Comparison of ENCODE assay signal across 9 cellular contexts in the genomic region with DNA sequence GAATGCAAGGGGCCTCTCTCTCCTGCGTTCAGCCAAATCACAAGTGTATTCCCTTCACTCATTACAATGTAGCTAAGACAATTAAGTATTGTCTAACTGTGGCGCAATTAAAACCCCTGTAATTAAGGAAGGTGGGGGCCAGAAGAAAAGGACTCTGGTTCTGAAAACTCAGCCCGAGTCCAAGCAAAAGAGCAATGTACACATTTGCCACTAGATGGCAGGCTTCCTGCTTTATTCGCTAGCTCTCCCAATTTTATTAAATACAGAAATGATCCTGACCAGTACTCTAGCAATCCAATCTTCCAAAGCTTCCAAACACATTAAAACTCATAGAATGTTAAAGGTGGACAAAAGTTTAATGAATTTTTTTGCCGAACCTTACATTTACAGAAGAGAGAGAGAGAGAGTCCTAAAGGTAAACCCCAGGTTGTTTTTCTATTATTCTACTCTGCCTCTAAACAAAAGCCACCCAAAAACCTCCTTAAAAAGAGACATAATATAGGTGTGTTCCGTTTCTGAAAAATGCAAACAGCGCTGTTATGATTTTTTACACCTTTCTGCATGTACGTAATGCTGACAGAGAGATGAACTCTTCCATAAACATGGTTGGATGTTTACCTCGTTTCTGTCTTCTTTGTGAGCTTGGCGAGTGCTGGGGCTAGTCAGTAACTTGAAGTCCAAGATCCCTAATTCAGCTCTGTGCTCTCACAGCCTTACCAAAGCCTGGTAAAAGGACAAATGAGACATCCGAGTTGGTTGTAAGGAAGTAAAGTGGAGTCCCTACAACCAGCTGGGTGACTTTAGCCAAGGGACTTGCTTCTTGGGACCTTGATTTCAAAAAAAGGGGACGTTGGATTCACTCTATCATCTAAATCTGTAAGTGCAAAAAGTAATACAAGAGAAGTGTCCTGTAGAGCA. TPM values are rescaled to one million over a fixed set of nuclear protein-coding genes. Genes with fewer than 3 reads are reported as not detected.
DNase-seq lines count a peak whose midpoint lies in the region; ATAC-seq, FAIRE-seq and TF ChIP-seq lines count a peak whose summit lies in the region.
"Had no signal": no experiment of that assay in that cellular context is flagged by ENCODE, and none has a peak within 500 bp of the region (broad histone marks: within the 10 kb centered on the region; RNA-seq: fewer than 3 reads in every experiment).

No MANE protein-coding gene starts in this region.

- 15% methylated on average over 12 of the region's 12 CpGs for WGBS in GM12878 (ENCODE audit: insufficient coverage, insufficient replicate concordance, low lambda C conversion rate, missing lambda C conversion rate)
- WGBS in lower leg skin, 2 donors = 29 to 31% methylated on average over 12 of the region's 12 CpGs

- H3K27ac ChIP-seq in HEK293 (ENCODE audit: extremely low read depth, low read depth, low read length) (no peak overlapping the region), GM12878 (ENCODE audit: control insufficient read depth, insufficient read depth) (no peak overlapping the region)

- no TSS peak for BruUV-seq in Calu3 (replicated peaks; lab: Mats Ljungman, UMichigan)
- no TSS peak for BruUV-seq in GM12878 (replicated peaks; lab: Mats Ljungman, UMichigan)

- in situ Hi-C loops in GM12878 (cut with MboI) = loop anchor here (10.0 kb wide), 1 partner anchor 354 kb away; no protein-coding TSS in a partner anchor

- H3K27ac Mint-ChIP-seq in Calu3 (ENCODE audit: unreplicated experiment) (no peak overlapping the region), immature natural killer cell (no peak overlapping the region)
- H3K27ac Mint-ChIP-seq: natural killer cell treated with Interleukin-12 subunit alpha and Interleukin-12 subunit beta and Interleukin-15 and Interleukin-18, amount 100 ng/mL, for 72 hours had no signal

- H3K4me1 ChIP-seq in HEK293 (ENCODE audit: control insufficient read depth, insufficient read depth, low read length) (no peaks in the 10 kb centered on the region), GM12878 (ENCODE audit: control insufficient read depth, insufficient read depth, low read length) (no peaks in the 10 kb centered on the region)

- H3K9me3 ChIP-seq in HEK293 (ENCODE audit: control insufficient read depth, insufficient read depth, low read depth, low read length) (no peaks in the 10 kb centered on the region), GM12878 (replicated peaks; ENCODE audit: control insufficient read depth, insufficient read depth, low read length) (no peaks in the 10 kb centered on the region)

- H3K27me3 Mint-ChIP-seq in Calu3 (ENCODE audit: unreplicated experiment) = peaks cover 57% of the 10 kb centered on the region
- peaks cover 0 to 10% (median 5%) of the 10 kb centered on the region in 3 donors for H3K27me3 Mint-ChIP-seq in immature natural killer cell (ENCODE audit: low read depth in 3 of 3)

- no peaks in the 10 kb centered on the region for H3K9me3 Mint-ChIP-seq in Calu3 (ENCODE audit: low read depth, unreplicated experiment)
- H3K9me3 Mint-ChIP-seq in immature natural killer cell = no peaks in the 10 kb centered on the region
- H3K9me3 Mint-ChIP-seq: natural killer cell treated with Interleukin-12 subunit alpha and Interleukin-12 subunit beta and Interleukin-15 and Interleukin-18, amount 100 ng/mL, for 72 hours had no signal

- no peaks in the 10 kb centered on the region for H3K36me3 Mint-ChIP-seq in Calu3 (ENCODE audit: insufficient read depth, unreplicated experiment)
- H3K36me3 Mint-ChIP-seq in immature natural killer cell = no peaks in the 10 kb centered on the region
- H3K36me3 Mint-ChIP-seq: natural killer cell treated with Interleukin-12 subunit alpha and Interleukin-12 subunit beta and Interleukin-15 and Interleukin-18, amount 100 ng/mL, for 72 hours had no signal

- intact Hi-C loops in Calu3 (cut with micrococcal nuclease; ENCODE audit: unreplicated experiment) (loop anchor here (1.0 to 10.0 kb wide), 3 partner anchors 74 to 154 kb away; no protein-coding TSS in a partner anchor), GM12878 (cut with micrococcal nuclease; ENCODE audit: unreplicated experiment) (loop anchor here (1.0 to 5.0 kb wide), 5 partner anchors 75 to 382 kb away; no protein-coding TSS in a partner anchor), lower leg skin (cut with DNase I; ENCODE audit: low total_unique reads) (no loop called here)

- POLR2A ChIA-PET in HEK293 (lab: Yijun Ruan, JAX) (interaction anchor here (0.6 kb wide), 1 partner anchor 91 kb away, joined by 3 read pairs; no protein-coding TSS in a partner anchor), GM12878 (lab: Charles Lee) (interaction anchor here (0.8 kb wide), 1 partner anchor 101 kb away, joined by 3 read pairs; no protein-coding TSS in a partner anchor)

- H3K27me3 ChIP-seq in GM12878 (replicated peaks in 1 of 2; ENCODE audit: control insufficient read depth in 2 of 2, insufficient read depth in 2 of 2, low read length in 1 of 2) = no peaks in the 10 kb centered on the region; a peak in 2 of 4 replicates

- H3K36me3 ChIP-seq in HEK293 (ENCODE audit: control insufficient read depth in 2 of 2, insufficient read depth in 1 of 2, low read length in 2 of 2) = no peaks in the 10 kb centered on the region
- no peaks in the 10 kb centered on the region for H3K36me3 ChIP-seq in GM12878 (ENCODE audit: control insufficient read depth in 2 of 2, insufficient read depth in 2 of 2, low read length in 1 of 2)

- ATAC-seq in GM12878 = peak; percentile 64
- no peak for ATAC-seq in stimulated activated naive CD8-positive, alpha-beta T cell treated with anti-CD3 and anti-CD28 coated beads, Interleukin-15, Interleukin-2, amounts not matched to agents 100 U/mL and 50 U/mL, for 24 hours

- no peak overlapping the region for H3K9ac ChIP-seq in GM12878 (ENCODE audit: control insufficient read depth, insufficient read depth, low read length)

- peak; percentile 74 for TF ChIP-seq RAD21 in GM12878 (IDR thresholded peaks at IDR 0.05; ENCODE audit: insufficient read depth, low read depth, low read length)

- DNase-seq in Calu3 (peak; percentile 26), NCI-H82 (lab: John Stamatoyannopoulos, UW) (peak; percentile 74), GM12878 (ENCODE audit: low read depth, low spot score) (no peak), immature natural killer cell (peak; percentile 22 to 31 (median 24)), NK-92 (lab: John Stamatoyannopoulos, UW; ENCODE audit: unreplicated experiment) (no peak), lower leg skin (ENCODE audit: low spot score in 2 of 2) (no peak)
- DNase-seq in stimulated activated naive CD8-positive, alpha-beta T cell treated with anti-CD3 and anti-CD28 coated beads, Interleukin-15, Interleukin-2, amounts not matched to agents 100 U/mL and 50 U/mL, for 24 hours = peak; percentile 29

- no peak overlapping the region for H3K4me3 Mint-ChIP-seq in Calu3 (ENCODE audit: low read depth, unreplicated experiment)
- H3K4me3 Mint-ChIP-seq in immature natural killer cell = no peak overlapping the region
- H3K4me3 Mint-ChIP-seq: natural killer cell treated with Interleukin-12 subunit alpha and Interleukin-12 subunit beta and Interleukin-15 and Interleukin-18, amount 100 ng/mL, for 72 hours had no signal

- SMC1A ChIA-PET in GM12878 (lab: Charles Lee; ENCODE audit: uncharacterized antibody, unreplicated experiment) = interaction anchor here (0.8 to 5.5 kb wide), 18 partner anchors 10 to 605 kb away, joined by 3 to 67 read pairs (median 4); no protein-coding TSS in a partner anchor

- FAIRE-seq in GM12878 (lab: Jason Lieb, UNC) = peak; percentile 91

- no peak overlapping the region for H3K4me2 ChIP-seq in GM12878 (ENCODE audit: control insufficient read depth, insufficient read depth)

- no peaks in the 10 kb centered on the region for H3K4me1 Mint-ChIP-seq in Calu3 (ENCODE audit: low read depth, unreplicated experiment)
- no peaks in the 10 kb centered on the region for H3K4me1 Mint-ChIP-seq in immature natural killer cell

- H3K4me3 ChIP-seq in HEK293 (ENCODE audit: low read depth, low read length) (no peak overlapping the region), GM12878 (no peak overlapping the region), lower leg skin (ENCODE audit: low read depth, poor library complexity, severe bottlenecking) (no peak overlapping the region)

- no peaks in the 10 kb centered on the region for H4K20me1 ChIP-seq in GM12878 (ENCODE audit: control insufficient read depth, insufficient read depth)

- RAD21 ChIA-PET in GM12878 (lab: Charles Lee; ENCODE audit: unreplicated experiment) = interaction anchor here (1.0 to 3.5 kb wide), 13 partner anchors 17 to 605 kb away, joined by 3 to 41 read pairs (median 4); partner anchors contain the start of gene ANGEL1

- TF ChIP-seq EP300 in GM12878 (IDR thresholded peaks at IDR 0.05; ENCODE audit: borderline replicate concordance in 1 of 2, control insufficient read depth in 1 of 2, low read depth in 2 of 2, low read length in 2 of 2) = no peak

- peak; percentile 59 for TF ChIP-seq CTCF in Calu3 (IDR thresholded peaks at IDR 0.05; ENCODE audit: unreplicated experiment)
- TF ChIP-seq CTCF in HEK293 (tag by site-specific recombination; IDR thresholded peaks at IDR 0.05) = peak; percentile 29; the same call in 1 of the 2 replicates
- peak; percentile 65 to 73 (median 69) for TF ChIP-seq CTCF in GM12878 (IDR thresholded peaks at IDR 0.05 in 2 of 3, conservative IDR thresholded peaks at IDR 0.05 in 1 of 3; ENCODE audit: control insufficient read depth in 2 of 3, extremely low read depth in 1 of 3, insufficient read depth in 1 of 3, low read depth in 3 of 3, low read length in 3 of 3)
- TF ChIP-seq CTCF in lower leg skin (IDR thresholded peaks at IDR 0.05) = no peak

- TF ChIP-seq POLR2A in GM12878 (IDR thresholded peaks at IDR 0.05; ENCODE audit: low read depth, low read length) (no peak), lower leg skin (IDR thresholded peaks at IDR 0.05) (no peak)

- CTCF ChIA-PET in Calu3 (lab: Charles Lee) (interaction anchor here (0.5 to 2.8 kb wide), 7 partner anchors 11 to 1290 kb away, joined by 3 to 30 read pairs (median 4); no protein-coding TSS in a partner anchor), HEK293 (lab: Yijun Ruan, JAX) (interaction anchor here (0.6 to 3.8 kb wide), 52 partner anchors 8 to 1187 kb away, joined by 3 to 77 read pairs (median 4); partner anchors contain the start of gene ANGEL1), GM12878 (lab: Yijun Ruan, JAX) (interaction anchor here (0.6 to 9.0 kb wide), 47 partner anchors 8 to 1748 kb away, joined by 3 to 136 read pairs (median 4); partner anchors contain the start of gene ANGEL1)

- H2AFZ ChIP-seq in GM12878 (ENCODE audit: control insufficient read depth, low read depth, low read length) = no peak overlapping the region

- no peaks in the 10 kb centered on the region for H3K79me2 ChIP-seq in GM12878 (ENCODE audit: control insufficient read depth, insufficient read depth, low read length)

RNA-seq across cellular contexts. Expression of gene VASH1, which starts 50.9 kb away (rescaled TPM):
- total RNA-seq in Calu3 (2022) (1.2 and 1.4 TPM in 2 replicates), GM12878 (2014; rRNA removed) (0.40 and 0.49 TPM in 2 replicates), GM12878 (2014; rRNA removed; fragmentation: Illumina TruSeq; extraction: Trizol) (0.54 and 0.78 TPM in 2 replicates), GM12878 (2021) (2.3 and 2.4 TPM in 2 replicates), lower leg skin (1 to 10 TPM in 3 of 4 donors, under 1 TPM in 1; 0.86 to 6.9 (median 1.3) TPM)
- total RNA-seq in GM12878 (2013; cell fraction: nucleolus; rRNA removed) = 1.0 and 1.9 TPM in 2 replicates
- polyA plus RNA-seq in GM12878 (2011; ENCODE audit: low read depth) = 0.72 TPM
- polyA plus RNA-seq in GM12878 (2011; rRNA removed) (0.29 and 0.67 TPM in 2 replicates), GM12878 (2014; fragmentation: Illumina TruSeq; extraction: Trizol) (0.98 and 1.2 TPM in 2 replicates), GM12878 (2014; fragmentation: Nextera tagmentation; extraction: Ambion mirVana) (under 1 TPM; 0.06 to 0.35 TPM), GM12878 (2014; rRNA removed) (1.7 and 1.9 TPM in 2 replicates), GM12878 (2016; fragmentation: Nextera tagmentation; extraction: Ambion mirVana) (under 1 TPM; 0.45 to 0.52 TPM), immature natural killer cell (1 to 10 TPM in 2 of 3 donors, not detected in 1; 1.6 to 2.9 TPM)
- polyA plus RNA-seq in GM12878 (2011; cell fraction: cytosol; rRNA removed) = 0.67 and 0.70 TPM in 2 replicates
- polyA plus RNA-seq in GM12878 (2011; cell fraction: nucleus; rRNA removed) = 3.3 and 3.8 TPM in 2 replicates
- 1.6 and 1.8 TPM in 2 replicates for polyA plus RNA-seq in GM12878 (2012)
- 0.29 and 1.5 TPM in 2 replicates for polyA minus RNA-seq in GM12878 (2011; rRNA and poly(A)+ RNA removed)
- not detected in 2 replicates for polyA minus RNA-seq in GM12878 (2011; cell fraction: cytosol; rRNA and poly(A)+ RNA removed)
- 0.36 and 1.4 TPM in 2 replicates for polyA minus RNA-seq in GM12878 (2011; cell fraction: nucleus; rRNA and poly(A)+ RNA removed)

Comparison
In these comparisons a context has a peak if more than half of its experiments do, and no peak if none do; other contexts are left out.
1. DNase-seq: peak in Calu3 (single experiment), NCI-H82 (single experiment), immature natural killer cell (3 of 3) and stimulated activated naive CD8-positive, alpha-beta T cell treated with anti-CD3 and anti-CD28 coated beads, Interleukin-15, Interleukin-2, amounts not matched to agents 100 U/mL and 50 U/mL, for 24 hours (single experiment); none in GM12878 (single experiment), NK-92 (single experiment) and lower leg skin (0 of 2).
2. CTCF ChIP-seq: peak in Calu3 (single experiment), HEK293 (single experiment) and GM12878 (3 of 3); none in lower leg skin (0 of 3).